9 cellular contexts compared by ENCODE assay signal in the genomic region with DNA sequence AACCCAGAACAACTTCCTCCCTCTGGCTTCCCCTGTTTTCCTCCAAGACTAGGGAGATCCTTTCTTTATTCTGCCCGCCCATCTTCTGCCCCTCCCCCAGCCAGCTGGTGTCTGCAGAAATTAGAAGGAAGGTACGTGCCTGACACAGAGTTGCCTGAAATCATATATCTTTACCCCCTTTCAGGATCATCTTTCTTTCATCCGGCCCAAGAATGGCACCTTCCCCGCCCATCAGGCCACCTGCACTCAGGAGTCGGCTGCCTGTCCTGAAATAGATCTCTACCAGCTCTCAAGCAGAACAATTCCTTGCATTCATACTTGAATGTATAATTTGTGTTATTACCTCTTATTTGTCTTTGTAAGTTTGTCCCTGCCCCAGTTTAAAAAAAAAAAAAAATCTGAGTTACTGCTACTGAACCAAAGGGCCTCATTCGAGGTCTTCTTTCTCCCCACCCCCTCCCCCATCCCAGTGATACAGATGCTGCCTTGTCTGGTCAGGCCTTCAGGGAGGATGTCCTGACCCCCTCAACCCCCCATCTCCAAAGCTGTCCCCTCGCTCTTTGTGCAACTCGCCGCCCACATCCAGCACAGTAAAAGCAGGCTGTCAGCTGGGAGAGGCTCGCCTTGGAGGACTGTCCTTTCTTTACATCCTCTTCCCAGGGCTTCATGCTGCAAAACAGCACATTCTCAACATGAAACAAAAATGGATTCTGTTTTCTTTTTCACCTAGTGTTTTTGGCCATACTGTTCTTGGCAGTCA.
A peak's percentile ranks its signal among the peaks of the same experiment; 100 is the strongest.
DNase-seq lines count a peak whose midpoint lies in the region; ATAC-seq and TF ChIP-seq lines count a peak whose summit lies in the region.
"Had no signal": no experiment of that assay in that cellular context is flagged by ENCODE, and none has a peak within 500 bp of the region (broad histone marks: within the 10 kb centered on the region; RNA-seq: fewer than 3 reads in every experiment).

No MANE protein-coding gene starts in this region.

- peak overlapping the region; percentile 90 for H3K27ac ChIP-seq in HEK293 (ENCODE audit: extremely low read depth, low read depth, low read length)
- H3K27ac ChIP-seq in RWPE1 = peak overlapping the region; percentile 14; the same call in 1 of the 2 replicates
- H3K27ac ChIP-seq in left ventricle myocardium inferior (replicated peaks) = peak overlapping the region; percentile 89

- H3K36me3 ChIP-seq in HEK293 (ENCODE audit: control insufficient read depth in 2 of 2, insufficient read depth in 1 of 2, low read length in 2 of 2) = no peaks in the 10 kb centered on the region
- H3K36me3 ChIP-seq in left ventricle myocardium inferior = no peaks in the 10 kb centered on the region
- H3K36me3 ChIP-seq in HAP-1 (replicated peaks) = no peaks in the 10 kb centered on the region

- in situ Hi-C loops in HAP-1 (cut with MboI; ENCODE audit: low sequenced_read_pairs) = no loop called here

- H3K4me1 ChIP-seq in HEK293 (ENCODE audit: control insufficient read depth, insufficient read depth, low read length) (peaks cover 26% of the 10 kb centered on the region), left ventricle myocardium inferior (peaks cover 61% of the 10 kb centered on the region), HAP-1 (peaks cover 13% of the 10 kb centered on the region)

- H3K4me3 ChIP-seq in HEK293 (ENCODE audit: low read depth, low read length) = no peak overlapping the region
- H3K4me3 ChIP-seq in left ventricle myocardium inferior = peak overlapping the region; percentile 13
- no peak overlapping the region for H3K4me3 ChIP-seq in HAP-1

- intact Hi-C loops in left ventricle myocardium inferior (cut with micrococcal nuclease) = no loop called here
- intact Hi-C loops in sciatic nerve (cut with DNase I) = no loop called here

- CTCF ChIA-PET in HEK293 (lab: Yijun Ruan, JAX) (interaction anchor here (1.1 to 1.3 kb wide), 2 partner anchors 29 to 141 kb away, joined by 3 to 7 read pairs; no protein-coding TSS in a partner anchor), RWPE1 (lab: Yijun Ruan, JAX) (interaction anchor here (0.6 kb wide), 1 partner anchor 42 kb away, joined by 3 read pairs; no protein-coding TSS in a partner anchor)

- POLR2A ChIA-PET in HEK293 (lab: Yijun Ruan, JAX) (interaction anchor here (1.4 kb wide), 1 partner anchor 73 kb away, joined by 3 read pairs; no protein-coding TSS in a partner anchor), RWPE1 (lab: Yijun Ruan, JAX; ENCODE audit: low non-redundant PET) (no interaction called here)

- TF ChIP-seq CTCF in HEK293 (tag by site-specific recombination; IDR thresholded peaks at IDR 0.05) = no peak
- no peak for TF ChIP-seq CTCF in RWPE1 (conservative IDR thresholded peaks at IDR 0.05; ENCODE audit: low read depth)
- TF ChIP-seq CTCF in left ventricle myocardium inferior (IDR thresholded peaks at IDR 0.05; ENCODE audit: borderline replicate concordance) = no peak

- H3K9me3 ChIP-seq in HEK293 (ENCODE audit: control insufficient read depth, insufficient read depth, low read depth, low read length) = no peaks in the 10 kb centered on the region
- H3K9me3 ChIP-seq in left ventricle myocardium inferior (replicated peaks) = no peaks in the 10 kb centered on the region
- no peaks in the 10 kb centered on the region for H3K9me3 ChIP-seq in HAP-1

- H3K27me3 ChIP-seq in left ventricle myocardium inferior (ENCODE audit: low read depth) (no peaks in the 10 kb centered on the region), HAP-1 (ENCODE audit: low read depth) (no peaks in the 10 kb centered on the region)

- ATAC-seq in sciatic nerve = peak; percentile 22
- ATAC-seq: activated T-cell treated with anti-CD3 and anti-CD28 coated beads, Interleukin-2, amount 50 U/mL, for 72 hours had no signal

- DNase-seq in RWPE1 (ENCODE audit: low spot score) = no peak
- DNase-seq in left ventricle myocardium inferior = peak; percentile 37
- no peak for DNase-seq in sciatic nerve (ENCODE audit: low spot score)
- DNase-seq in activated gamma-delta T cell treated with Interleukin-2 at 50 U/mL for 16 hours = no peak
- DNase-seq in AG20443 (ENCODE audit: low spot score) = no peak
- DNase-seq in NCI-H2081 (lab: John Stamatoyannopoulos, UW) = no peak
- DNase-seq in HAP-1 (ENCODE audit: low spot score in 2 of 2) = no peak
- DNase-seq: activated T-cell treated with anti-CD3 and anti-CD28 coated beads, Interleukin-2, amount 50 U/mL, for 72 hours had no signal

TF ChIP-seq in HEK293, 187 proteins besides CTCF, POLR2A, EP300 and RAD21 (continues in another document):
- TF ChIP-seq ZNF266 (tag by site-specific recombination; IDR thresholded peaks at IDR 0.05; ENCODE audit: low read depth) (no peak), PRDM4 (tag by site-specific recombination; IDR thresholded peaks at IDR 0.05) (no peak), ZNF596 (tag by site-specific recombination; IDR thresholded peaks at IDR 0.05) (no peak), ZNF830 (tag by site-specific recombination; IDR thresholded peaks at IDR 0.05; ENCODE audit: low read depth) (no peak), ZNF146 (tag by site-specific recombination; IDR thresholded peaks at IDR 0.05) (no peak), ZNF202 (tag by site-specific recombination; IDR thresholded peaks at IDR 0.05; ENCODE audit: borderline replicate concordance) (no peak), ZNF2 (tag by site-specific recombination; IDR thresholded peaks at IDR 0.05) (no peak), SCRT1 (tag by site-specific recombination; IDR thresholded peaks at IDR 0.05; ENCODE audit: borderline replicate concordance) (no peak), ZNF514 (tag by site-specific recombination; IDR thresholded peaks at IDR 0.05) (no peak), REPIN1 (tag by site-specific recombination; IDR thresholded peaks at IDR 0.05; ENCODE audit: low read depth) (peak; percentile 26; the same call in 1 of the 2 replicates), ZNF664 (tag by site-specific recombination; IDR thresholded peaks at IDR 0.05) (no peak), ZNF391 (tag by site-specific recombination; IDR thresholded peaks at IDR 0.05; ENCODE audit: borderline replicate concordance, low read depth) (no peak), ZNF335 (tag by site-specific recombination; conservative IDR thresholded peaks at IDR 0.05) (peak; percentile 2; the same call in 1 of the 2 replicates), ZBTB48 (tag by site-specific recombination; IDR thresholded peaks at IDR 0.05) (no peak), ZBTB6 (tag by site-specific recombination; IDR thresholded peaks at IDR 0.05) (no peak), ZNF501 (tag by site-specific recombination; IDR thresholded peaks at IDR 0.05) (no peak), ZNF366 (tag by site-specific recombination; conservative IDR thresholded peaks at IDR 0.05) (no peak), ZNF626 (tag by site-specific recombination; IDR thresholded peaks at IDR 0.05) (no peak)
- TF ChIP-seq, protein P1, sequence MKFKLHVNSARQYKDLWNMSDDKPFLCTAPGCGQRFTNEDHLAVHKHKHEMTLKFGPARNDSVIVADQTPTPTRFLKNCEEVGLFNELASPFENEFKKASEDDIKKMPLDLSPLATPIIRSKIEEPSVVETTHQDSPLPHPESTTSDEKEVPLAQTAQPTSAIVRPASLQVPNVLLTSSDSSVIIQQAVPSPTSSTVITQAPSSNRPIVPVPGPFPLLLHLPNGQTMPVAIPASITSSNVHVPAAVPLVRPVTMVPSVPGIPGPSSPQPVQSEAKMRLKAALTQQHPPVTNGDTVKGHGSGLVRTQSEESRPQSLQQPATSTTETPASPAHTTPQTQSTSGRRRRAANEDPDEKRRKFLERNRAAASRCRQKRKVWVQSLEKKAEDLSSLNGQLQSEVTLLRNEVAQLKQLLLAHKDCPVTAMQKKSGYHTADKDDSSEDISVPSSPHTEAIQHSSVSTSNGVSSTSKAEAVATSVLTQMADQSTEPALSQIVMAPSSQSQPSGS (tag by site-specific recombination; IDR thresholded peaks at IDR 0.05; ENCODE audit: low read depth) = no peak
- TF ChIP-seq, protein P2, sequence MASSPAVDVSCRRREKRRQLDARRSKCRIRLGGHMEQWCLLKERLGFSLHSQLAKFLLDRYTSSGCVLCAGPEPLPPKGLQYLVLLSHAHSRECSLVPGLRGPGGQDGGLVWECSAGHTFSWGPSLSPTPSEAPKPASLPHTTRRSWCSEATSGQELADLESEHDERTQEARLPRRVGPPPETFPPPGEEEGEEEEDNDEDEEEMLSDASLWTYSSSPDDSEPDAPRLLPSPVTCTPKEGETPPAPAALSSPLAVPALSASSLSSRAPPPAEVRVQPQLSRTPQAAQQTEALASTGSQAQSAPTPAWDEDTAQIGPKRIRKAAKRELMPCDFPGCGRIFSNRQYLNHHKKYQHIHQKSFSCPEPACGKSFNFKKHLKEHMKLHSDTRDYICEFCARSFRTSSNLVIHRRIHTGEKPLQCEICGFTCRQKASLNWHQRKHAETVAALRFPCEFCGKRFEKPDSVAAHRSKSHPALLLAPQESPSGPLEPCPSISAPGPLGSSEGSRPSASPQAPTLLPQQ (tag by site-specific recombination; IDR thresholded peaks at IDR 0.05) = no peak

Comparison
In these comparisons a context has a peak if more than half of its experiments do, and no peak if none do; other contexts are left out.
1. H3K27ac ChIP-seq: peak in every context shown above with its lines; median percentile 90 in HEK293; 89 in left ventricle myocardium inferior; 14 in RWPE1.